In the genomic region with DNA sequence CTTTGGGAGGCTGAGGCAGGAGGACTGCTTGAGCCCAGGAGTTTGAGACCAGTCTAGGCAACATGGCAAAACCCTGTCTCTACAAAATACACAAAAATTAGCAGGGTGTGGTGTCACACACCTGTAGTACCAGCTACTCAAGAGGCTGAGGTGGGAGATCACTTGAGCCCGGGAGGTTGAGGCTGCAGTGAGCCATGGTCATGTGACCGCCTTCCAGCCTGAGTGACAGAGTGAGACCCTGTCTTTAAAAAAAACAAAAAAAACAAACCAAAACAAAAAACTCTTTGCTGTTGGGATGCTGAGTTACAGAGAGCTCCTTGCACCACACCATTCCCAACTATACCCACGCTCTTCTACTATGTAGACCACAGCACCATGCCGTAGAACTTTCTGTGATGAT, we compare ENCODE assay signal across 1 cellular context.
TF ChIP-seq lines count a peak whose summit lies in the region.

No MANE protein-coding gene starts in this region.

TF ChIP-seq in Ishikawa, 13 proteins besides CTCF, POLR2A, EP300 and RAD21:
- TF ChIP-seq, protein P1, sequence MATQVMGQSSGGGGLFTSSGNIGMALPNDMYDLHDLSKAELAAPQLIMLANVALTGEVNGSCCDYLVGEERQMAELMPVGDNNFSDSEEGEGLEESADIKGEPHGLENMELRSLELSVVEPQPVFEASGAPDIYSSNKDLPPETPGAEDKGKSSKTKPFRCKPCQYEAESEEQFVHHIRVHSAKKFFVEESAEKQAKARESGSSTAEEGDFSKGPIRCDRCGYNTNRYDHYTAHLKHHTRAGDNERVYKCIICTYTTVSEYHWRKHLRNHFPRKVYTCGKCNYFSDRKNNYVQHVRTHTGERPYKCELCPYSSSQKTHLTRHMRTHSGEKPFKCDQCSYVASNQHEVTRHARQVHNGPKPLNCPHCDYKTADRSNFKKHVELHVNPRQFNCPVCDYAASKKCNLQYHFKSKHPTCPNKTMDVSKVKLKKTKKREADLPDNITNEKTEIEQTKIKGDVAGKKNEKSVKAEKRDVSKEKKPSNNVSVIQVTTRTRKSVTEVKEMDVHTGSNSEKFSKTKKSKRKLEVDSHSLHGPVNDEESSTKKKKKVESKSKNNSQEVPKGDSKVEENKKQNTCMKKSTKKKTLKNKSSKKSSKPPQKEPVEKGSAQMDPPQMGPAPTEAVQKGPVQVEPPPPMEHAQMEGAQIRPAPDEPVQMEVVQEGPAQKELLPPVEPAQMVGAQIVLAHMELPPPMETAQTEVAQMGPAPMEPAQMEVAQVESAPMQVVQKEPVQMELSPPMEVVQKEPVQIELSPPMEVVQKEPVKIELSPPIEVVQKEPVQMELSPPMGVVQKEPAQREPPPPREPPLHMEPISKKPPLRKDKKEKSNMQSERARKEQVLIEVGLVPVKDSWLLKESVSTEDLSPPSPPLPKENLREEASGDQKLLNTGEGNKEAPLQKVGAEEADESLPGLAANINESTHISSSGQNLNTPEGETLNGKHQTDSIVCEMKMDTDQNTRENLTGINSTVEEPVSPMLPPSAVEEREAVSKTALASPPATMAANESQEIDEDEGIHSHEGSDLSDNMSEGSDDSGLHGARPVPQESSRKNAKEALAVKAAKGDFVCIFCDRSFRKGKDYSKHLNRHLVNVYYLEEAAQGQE (IDR thresholded peaks at IDR 0.05; ENCODE audit: low read depth) = no peak
- TF ChIP-seq, protein P2, sequence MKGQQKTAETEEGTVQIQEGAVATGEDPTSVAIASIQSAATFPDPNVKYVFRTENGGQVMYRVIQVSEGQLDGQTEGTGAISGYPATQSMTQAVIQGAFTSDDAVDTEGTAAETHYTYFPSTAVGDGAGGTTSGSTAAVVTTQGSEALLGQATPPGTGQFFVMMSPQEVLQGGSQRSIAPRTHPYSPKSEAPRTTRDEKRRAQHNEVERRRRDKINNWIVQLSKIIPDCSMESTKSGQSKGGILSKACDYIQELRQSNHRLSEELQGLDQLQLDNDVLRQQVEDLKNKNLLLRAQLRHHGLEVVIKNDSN (IDR thresholded peaks at IDR 0.05) = peak; percentile 60
